Comparison of ENCODE assay signal across 22 cellular contexts in the genomic region with DNA sequence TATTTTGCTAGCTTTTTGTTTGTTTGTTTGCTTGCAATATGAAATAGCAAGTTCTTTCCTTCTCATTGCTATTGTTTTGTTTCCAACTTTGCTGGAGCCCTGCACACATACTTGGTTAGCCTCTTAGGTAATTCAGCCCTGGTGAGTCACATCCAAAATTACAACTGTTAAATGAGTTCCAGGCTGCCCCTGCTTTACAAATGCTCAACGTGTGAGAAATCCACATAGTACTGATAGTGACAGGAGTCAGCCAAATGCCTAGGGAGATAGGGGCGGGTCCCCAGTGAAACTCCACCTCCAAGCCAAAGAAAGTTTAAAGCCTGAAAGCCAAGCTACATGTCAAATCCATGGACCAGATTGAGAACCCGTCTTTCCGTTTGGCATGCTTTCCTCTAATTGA.
DNase-seq lines count a peak whose midpoint lies in the region; ATAC-seq and TF ChIP-seq lines count a peak whose summit lies in the region.
"Had no signal": no experiment of that assay in that cellular context is flagged by ENCODE, and none has a peak within 500 bp of the region (broad histone marks: within the 10 kb centered on the region; RNA-seq: fewer than 3 reads in every experiment).

No MANE protein-coding gene starts in this region.

- no peak for TF ChIP-seq CTCF in esophagus muscularis mucosa (IDR thresholded peaks at IDR 0.05)
- no peak for TF ChIP-seq CTCF in colonic mucosa (IDR thresholded peaks at IDR 0.05)

- no peak overlapping the region for H3K4ac ChIP-seq in trophoblast cell (ENCODE audit: low read depth, low read length)

- peaks cover 4% of the 10 kb centered on the region for H3K36me3 Mint-ChIP-seq in T-helper 17 cell (ENCODE audit: low read depth)
- peaks cover 0 to 6% (median 0%) of the 10 kb centered on the region in 3 donors for H3K36me3 Mint-ChIP-seq in naive thymus-derived CD8-positive, alpha-beta T cell
- H3K36me3 Mint-ChIP-seq: CD4-positive, alpha-beta memory T cell had no signal

- H3K4me2 ChIP-seq in trophoblast cell (ENCODE audit: low read length): no peak overlapping the region
- H3K4me2 ChIP-seq: KMS-11 had no signal

- H4K91ac ChIP-seq in trophoblast cell (ENCODE audit: low read depth, low read length): no peak overlapping the region

- no peak overlapping the region for H3K18ac ChIP-seq in trophoblast cell (ENCODE audit: low read length)

- H3K23ac ChIP-seq in trophoblast cell (ENCODE audit: low read length): no peak overlapping the region

- peaks cover 2% of the 10 kb centered on the region for H3K79me2 ChIP-seq in trophoblast cell (ENCODE audit: control insufficient read depth, insufficient read depth, low read length, poor library complexity)

- H2AK5ac ChIP-seq in trophoblast cell (ENCODE audit: low read length): no peak overlapping the region

- H3K27ac ChIP-seq in esophagus muscularis mucosa (replicated peaks in 1 of 4): no peak overlapping the region
- no peak overlapping the region for H3K27ac ChIP-seq in trophoblast cell (ENCODE audit: low read depth, low read length)
- no peak overlapping the region for H3K27ac ChIP-seq in colonic mucosa
- H3K27ac ChIP-seq: cardiac muscle cell, HL-60, KMS-11, Peyer's patch, prostate gland had no signal

- H4K8ac ChIP-seq in trophoblast cell (ENCODE audit: low read depth, low read length): no peak overlapping the region

- WGBS in esophagus muscularis mucosa: 73% methylated on average over 4 of the region's 4 CpGs
- no CpG with 5 or more reads among the region's 4 CpGs for WGBS in trophoblast cell (ENCODE audit: extremely low coverage, insufficient coverage, insufficient read length)

- H2BK12ac ChIP-seq in trophoblast cell (ENCODE audit: low read length): no peak overlapping the region

- peaks cover 0 to 5% (median 0%) of the 10 kb centered on the region in 9 donors for H3K9me3 Mint-ChIP-seq in naive thymus-derived CD8-positive, alpha-beta T cell

- no peak for ATAC-seq in T-helper 17 cell
- no peak for ATAC-seq in naive thymus-derived CD8-positive, alpha-beta T cell
- ATAC-seq: GM12878; left lobe of liver; naive thymus-derived CD4-positive, alpha-beta T cell had no signal

- H3K27me3 ChIP-seq in esophagus muscularis mucosa (peaks cover 0 to 3% (median 0%) of the 10 kb centered on the region in 4 donors), trophoblast cell (ENCODE audit: insufficient read depth, low read length) (peaks cover 8% of the 10 kb centered on the region), colonic mucosa (peaks cover 38% of the 10 kb centered on the region)
- H3K27me3 ChIP-seq: cardiac muscle cell had no signal

- H3K14ac ChIP-seq in trophoblast cell (ENCODE audit: low read length): no peak overlapping the region

- no peak overlapping the region for H4K12ac ChIP-seq in trophoblast cell (ENCODE audit: low read depth, low read length)

- H3K9me3 ChIP-seq in esophagus muscularis mucosa (no peaks in the 10 kb centered on the region), trophoblast cell (ENCODE audit: insufficient read depth, low read depth, low read length) (peaks cover 6% of the 10 kb centered on the region), colonic mucosa (no peaks in the 10 kb centered on the region), T-helper 17 cell (ENCODE audit: control insufficient read depth, low read length, poor library complexity, severe bottlenecking) (no peaks in the 10 kb centered on the region)
- H3K9me3 ChIP-seq: Peyer's patch, prostate gland had no signal

- H3K4me1 ChIP-seq in esophagus muscularis mucosa (peaks cover 12 to 17% (median 15%) of the 10 kb centered on the region in 4 donors), trophoblast cell (ENCODE audit: control insufficient read depth in 1 of 2, insufficient read depth in 2 of 2, low read length in 2 of 2) (peaks cover 4 to 13% of the 10 kb centered on the region in 2 experiments), colonic mucosa (peaks cover 4% of the 10 kb centered on the region)
- H3K4me1 ChIP-seq: prostate gland had no signal

- H2AFZ ChIP-seq in trophoblast cell (ENCODE audit: insufficient read depth, low read length, poor library complexity): no peak overlapping the region

- intact Hi-C loops in esophagus muscularis mucosa (cut with DNase I): no loop called here
- intact Hi-C loops in colonic mucosa (cut with DNase I): no loop called here

- H3K27ac Mint-ChIP-seq in T-helper 17 cell: no peak overlapping the region
- H3K27ac Mint-ChIP-seq in naive thymus-derived CD8-positive, alpha-beta T cell: peak overlapping the region in 1 of 10 donors; percentile 30
- H3K27ac Mint-ChIP-seq: CD4-positive, alpha-beta memory T cell; naive thymus-derived CD4-positive, alpha-beta T cell had no signal

- H3K36me3 ChIP-seq in esophagus muscularis mucosa (no peaks in the 10 kb centered on the region), trophoblast cell (ENCODE audit: control insufficient read depth in 1 of 2, insufficient read depth in 2 of 2, low read length in 2 of 2) (no peaks in the 10 kb centered on the region), colonic mucosa (no peaks in the 10 kb centered on the region)
- H3K36me3 ChIP-seq: cardiac muscle cell, Peyer's patch, prostate gland had no signal

- H2BK120ac ChIP-seq in trophoblast cell (ENCODE audit: insufficient read depth, low read length, poor library complexity): no peak overlapping the region

- peaks cover 7% of the 10 kb centered on the region for H3K4me1 Mint-ChIP-seq in T-helper 17 cell
- peaks cover 7 to 16% (median 7%) of the 10 kb centered on the region in 4 donors for H3K4me1 Mint-ChIP-seq in naive thymus-derived CD8-positive, alpha-beta T cell

- no peak overlapping the region for H3K9ac ChIP-seq in trophoblast cell (ENCODE audit: low read length)
- H3K9ac ChIP-seq in colonic mucosa (ENCODE audit: low read depth in 2 of 2, low read length in 2 of 2): no peak overlapping the region
- H3K9ac ChIP-seq: KMS-11 had no signal

- H2BK5ac ChIP-seq in trophoblast cell (ENCODE audit: low read depth, low read length, poor library complexity): no peak overlapping the region

- H3K79me1 ChIP-seq in trophoblast cell (ENCODE audit: low read length): peaks cover 10% of the 10 kb centered on the region

- TF ChIP-seq POLR2A in esophagus muscularis mucosa (IDR thresholded peaks at IDR 0.05; ENCODE audit: low read depth): no peak

- H3K27me3 Mint-ChIP-seq in T-helper 17 cell: peaks cover 83% of the 10 kb centered on the region
- H3K27me3 Mint-ChIP-seq in naive thymus-derived CD8-positive, alpha-beta T cell: peaks cover 25 to 52% (median 43%) of the 10 kb centered on the region in 5 donors

- no peak for TF ChIP-seq EP300 in esophagus muscularis mucosa (IDR thresholded peaks at IDR 0.05)

- H3K4me3 Mint-ChIP-seq in T-helper 17 cell: no peak overlapping the region
- no peak overlapping the region for H3K4me3 Mint-ChIP-seq in naive thymus-derived CD8-positive, alpha-beta T cell
- H3K4me3 Mint-ChIP-seq: CD4-positive, alpha-beta memory T cell; naive thymus-derived CD4-positive, alpha-beta T cell had no signal

- DNase-seq in GM04504 (ENCODE audit: low read depth) (peak; percentile 84), RPMI7951 (ENCODE audit: low read depth) (peak; percentile 56), esophagus muscularis mucosa (ENCODE audit: extremely low spot score) (peak; percentile 29), trophoblast cell (peak; percentile 73 to 92), colonic mucosa (no peak), T-helper 17 cell (no peak), NCI-H510A treated with DMSO at 0.1 percent for 48 hours (lab: John Stamatoyannopoulos, UW) (no peak)
- no peak for DNase-seq in naive thymus-derived CD8-positive, alpha-beta T cell
- DNase-seq: activated naive CD4-positive, alpha-beta T cell treated with Interleukin-2 at 50 U/mL for 16 hours; CD4-positive, alpha-beta memory T cell; DND-41; hippocampal formation; naive thymus-derived CD4-positive, alpha-beta T cell; NCI-H187 treated with DMSO at 0.1 percent for 48 hours; NCI-H524 treated with DMSO at 0.1 percent for 48 hours; Peyer's patch had no signal

- POLR2A ChIA-PET in naive thymus-derived CD8-positive, alpha-beta T cell (lab: Charles Lee): no interaction called here

- H3K4me3 ChIP-seq in esophagus muscularis mucosa: no peak overlapping the region
- H3K4me3 ChIP-seq in trophoblast cell (ENCODE audit: low read depth, low read length): no peak overlapping the region
- H3K4me3 ChIP-seq in colonic mucosa: no peak overlapping the region
- H3K4me3 ChIP-seq: cardiac muscle cell, GM12878, Peyer's patch, prostate gland had no signal

Comparison
In these comparisons a context has a peak if more than half of its experiments do, and no peak if none do; other contexts are left out.
1. DNase-seq: peak in GM04504 (single experiment), RPMI7951 (single experiment), esophagus muscularis mucosa (single experiment) and trophoblast cell (2 of 2); none in colonic mucosa (single experiment), T-helper 17 cell (0 of 3), naive thymus-derived CD8-positive, alpha-beta T cell (0 of 10) and NCI-H510A treated with DMSO at 0.1 percent for 48 hours (single experiment).